ENCODE assay signal across 8 cellular contexts in the genomic region with DNA sequence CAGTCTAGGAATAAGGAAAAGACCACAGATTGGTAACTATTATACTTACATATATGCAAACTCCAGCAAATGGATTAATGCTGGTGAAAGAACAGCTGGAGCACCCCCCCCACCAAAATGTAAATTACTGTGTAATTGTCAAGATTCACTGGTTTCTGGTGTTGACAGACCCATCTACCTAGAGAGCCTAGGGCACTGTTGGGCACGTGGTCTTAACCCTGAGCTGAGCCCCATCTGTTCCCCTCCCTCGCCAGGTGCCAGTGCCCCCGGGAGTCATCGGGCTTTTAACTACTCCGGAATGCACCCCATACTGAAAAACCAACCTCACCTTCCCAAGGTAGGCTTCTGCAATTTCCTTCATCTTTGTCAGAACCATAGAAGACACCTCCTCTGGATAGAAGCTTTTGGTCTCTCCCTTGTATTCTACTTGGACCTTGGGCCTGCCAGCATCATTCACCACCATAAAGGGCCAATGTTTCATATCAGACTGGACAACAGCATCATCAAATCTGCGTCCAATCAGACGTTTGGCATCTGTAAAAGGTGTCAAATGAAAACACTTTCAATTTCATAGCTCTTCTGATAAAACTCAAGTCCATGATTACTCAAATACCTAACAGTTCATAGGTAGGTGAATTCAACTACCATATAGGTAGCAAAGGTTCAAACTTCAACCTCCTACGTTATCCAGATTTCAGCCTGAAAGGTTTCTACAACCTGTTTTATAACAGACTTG. TPM values are rescaled to one million over a fixed set of nuclear protein-coding genes. Genes with fewer than 3 reads are reported as not detected.
DNase-seq lines count a peak whose midpoint lies in the region; ATAC-seq and TF ChIP-seq lines count a peak whose summit lies in the region.

No MANE protein-coding gene starts in this region.

- no peak overlapping the region for H3K27ac ChIP-seq in hepatocyte

- no peaks in the 10 kb centered on the region for H3K27me3 ChIP-seq in hepatocyte

- H3K36me3 ChIP-seq in hepatocyte (replicated peaks; ENCODE audit: insufficient read depth, low read depth): no peaks in the 10 kb centered on the region

- H3K9me3 Mint-ChIP-seq in activated CD8-positive, alpha-beta T cell treated with anti-CD3 and anti-CD28 coated beads for 36 hours: no peaks in the 10 kb centered on the region

- DNase-seq in activated effector memory CD4-positive, alpha-beta T cell treated with anti-CD3 and anti-CD28 coated beads, Interleukin-2, amount 50 U/mL, for 16 hours: peak; percentile 69
- no peak for DNase-seq in activated effector memory CD4-positive, alpha-beta T cell treated with Interleukin-2 at 50 U/mL for 16 hours
- no peak for DNase-seq in activated CD8-positive, alpha-beta T cell treated with anti-CD3 and anti-CD28 coated beads for 36 hours
- no peak for DNase-seq in hepatocyte (ENCODE audit: low spot score)
- peak; percentile 44 for DNase-seq in stimulated activated CD4-positive, alpha-beta T cell treated with anti-CD3 and anti-CD28 coated beads, Interleukin-4, amount 100 ng/mL, for 24 hours
- DNase-seq in anterior cingulate cortex (lab: John Stamatoyannopoulos, UW): no peak
- DNase-seq in SKM-1 (lab: John Stamatoyannopoulos, UW; ENCODE audit: unreplicated experiment): no peak

- no peaks in the 10 kb centered on the region for H3K27me3 Mint-ChIP-seq in activated CD8-positive, alpha-beta T cell treated with anti-CD3 and anti-CD28 coated beads for 36 hours

- no peak overlapping the region for H2AFZ ChIP-seq in hepatocyte

- H3K27ac Mint-ChIP-seq in activated CD8-positive, alpha-beta T cell treated with anti-CD3 and anti-CD28 coated beads for 36 hours: peak overlapping the region; percentile 99

- intact Hi-C loops in activated CD8-positive, alpha-beta T cell treated with anti-CD3 and anti-CD28 coated beads for 36 hours (cut with micrococcal nuclease): no loop called here

- WGBS in hepatocyte (ENCODE audit: low lambda C conversion rate, missing lambda C conversion rate): 8% methylated on average over 8 of the region's 8 CpGs

- H3K4me1 ChIP-seq in hepatocyte (ENCODE audit: insufficient read depth): peaks cover 26% of the 10 kb centered on the region

- H3K36me3 Mint-ChIP-seq in activated CD8-positive, alpha-beta T cell treated with anti-CD3 and anti-CD28 coated beads for 36 hours (ENCODE audit: low read depth): peaks cover 79% of the 10 kb centered on the region

- no peaks in the 10 kb centered on the region for H3K9me2 ChIP-seq in hepatocyte (replicated peaks; ENCODE audit: insufficient read depth)

- CTCF ChIA-PET in activated CD8-positive, alpha-beta T cell treated with anti-CD3 and anti-CD28 coated beads for 36 hours (lab: Charles Lee): interaction anchor here (1.4 to 1.7 kb wide), 3 partner anchors 10 to 206 kb away, joined by 3 to 5 read pairs (median 4); no protein-coding TSS in a partner anchor

- TF ChIP-seq CTCF in activated CD8-positive, alpha-beta T cell treated with anti-CD3 and anti-CD28 coated beads for 36 hours (IDR thresholded peaks at IDR 0.05): no peak
- no peak for TF ChIP-seq CTCF in hepatocyte (IDR thresholded peaks at IDR 0.05; ENCODE audit: poor library complexity)

- ATAC-seq in activated CD8-positive, alpha-beta T cell treated with anti-CD3 and anti-CD28 coated beads for 36 hours: no peak
- ATAC-seq in HG03378 (IDR thresholded peaks at IDR 0.05; ENCODE audit: unreplicated experiment): no peak

- POLR2A ChIA-PET in activated CD8-positive, alpha-beta T cell treated with anti-CD3 and anti-CD28 coated beads for 36 hours (lab: Charles Lee): interaction anchor here (0.6 to 12.2 kb wide), 19 partner anchors 3 to 460 kb away, joined by 3 to 178 read pairs (median 4); partner anchors contain the start of genes CRTAM and HSPA8

- H3K9me3 ChIP-seq in hepatocyte (ENCODE audit: low read depth): no peaks in the 10 kb centered on the region

- H3K4me2 ChIP-seq in hepatocyte: peak overlapping the region; percentile 93

- peaks cover 61% of the 10 kb centered on the region for H3K79me2 ChIP-seq in hepatocyte

- H4K20me1 ChIP-seq in hepatocyte (ENCODE audit: insufficient read depth, poor library complexity, severe bottlenecking): peaks cover 64% of the 10 kb centered on the region

- peaks cover 39% of the 10 kb centered on the region for H3K4me1 Mint-ChIP-seq in activated CD8-positive, alpha-beta T cell treated with anti-CD3 and anti-CD28 coated beads for 36 hours (ENCODE audit: low read depth)

- H3K4me3 ChIP-seq in hepatocyte: peak overlapping the region; percentile 52

- peak overlapping the region; percentile 97 for H3K4me3 Mint-ChIP-seq in activated CD8-positive, alpha-beta T cell treated with anti-CD3 and anti-CD28 coated beads for 36 hours

RNA-seq across cellular contexts. Expression of gene HSPA8, which starts 1.5 kb away (rescaled TPM):
- 1,000 to 10,000 TPM; 2,808 to 2,816 TPM for total RNA-seq in activated CD8-positive, alpha-beta T cell treated with anti-CD3 and anti-CD28 coated beads for 36 hours
- 1,636 and 1,726 TPM in 2 replicates for total RNA-seq in hepatocyte
- 631 and 669 TPM in 2 replicates for polyA plus RNA-seq in hepatocyte

Comparison
In these comparisons a context has a peak if more than half of its experiments do, and no peak if none do; other contexts are left out.
1. DNase-seq: peak in activated effector memory CD4-positive, alpha-beta T cell treated with anti-CD3 and anti-CD28 coated beads, Interleukin-2, amount 50 U/mL, for 16 hours (single experiment) and stimulated activated CD4-positive, alpha-beta T cell treated with anti-CD3 and anti-CD28 coated beads, Interleukin-4, amount 100 ng/mL, for 24 hours (single experiment); none in activated effector memory CD4-positive, alpha-beta T cell treated with Interleukin-2 at 50 U/mL for 16 hours (single experiment), activated CD8-positive, alpha-beta T cell treated with anti-CD3 and anti-CD28 coated beads for 36 hours (single experiment), hepatocyte (single experiment), anterior cingulate cortex (0 of 58) and SKM-1 (single experiment).